ENCODE assay signal across 22 cellular contexts in genomic region chr1:230964896-230965295, GRCh38. TPM values are rescaled to one million over a fixed set of nuclear protein-coding genes. Genes with fewer than 3 reads are reported as not detected.
DNase-seq lines count a peak whose midpoint lies in the region; ATAC-seq and TF ChIP-seq lines count a peak whose summit lies in the region.
"Had no signal": no experiment of that assay in that cellular context is flagged by ENCODE, and none has a peak within 500 bp of the region (broad histone marks: within the 10 kb centered on the region; RNA-seq: fewer than 3 reads in every experiment).

No MANE protein-coding gene starts in this region.

- H3K27me3 Mint-ChIP-seq in natural killer cell (ENCODE audit: low read depth in 2 of 2): no peaks in the 10 kb centered on the region
- H3K27me3 Mint-ChIP-seq in natural killer cell treated with Interleukin-12 subunit alpha and Interleukin-12 subunit beta and Interleukin-15 and Interleukin-18, amount 100 ng/mL, for 72 hours: no peaks in the 10 kb centered on the region
- H3K27me3 Mint-ChIP-seq: B cell; CD4-positive, CD25-positive, alpha-beta regulatory T cell; CD8-positive, alpha-beta memory T cell had no signal

- H3K36me3 Mint-ChIP-seq in natural killer cell: no peaks in the 10 kb centered on the region
- peaks cover under 1% of the 10 kb centered on the region for H3K36me3 Mint-ChIP-seq in natural killer cell treated with Interleukin-12 subunit alpha and Interleukin-12 subunit beta and Interleukin-15 and Interleukin-18, amount 100 ng/mL, for 72 hours

- no peak for ATAC-seq in natural killer cell
- ATAC-seq in natural killer cell treated with Interleukin-12 subunit alpha and Interleukin-12 subunit beta and Interleukin-15 and Interleukin-18, amount 100 ng/mL, for 72 hours: no peak
- peak; percentile 88 for ATAC-seq in left lobe of liver
- peak; percentile 62 to 78 (median 68) for ATAC-seq in right lobe of liver
- ATAC-seq in GM18873 (IDR thresholded peaks at IDR 0.05; ENCODE audit: low FRiP score, unreplicated experiment): no peak
- ATAC-seq in aorta (ENCODE audit: low FRiP score): no peak
- ATAC-seq in HG03571 (IDR thresholded peaks at IDR 0.05; ENCODE audit: unreplicated experiment): no peak
- ATAC-seq: GM12878, GM23338, HCT116 had no signal

- H3K27ac Mint-ChIP-seq in natural killer cell: peak overlapping the region; percentile 3 to 14
- H3K27ac Mint-ChIP-seq in natural killer cell treated with Interleukin-12 subunit alpha and Interleukin-12 subunit beta and Interleukin-15 and Interleukin-18, amount 100 ng/mL, for 72 hours: no peak overlapping the region
- H3K27ac Mint-ChIP-seq: B cell, GM23338, H9 had no signal

- H3K27me3 ChIP-seq in right lobe of liver (no peaks in the 10 kb centered on the region), aorta (ENCODE audit: control insufficient read depth in 1 of 2, insufficient read depth in 2 of 2, low read length in 1 of 2) (no peaks in the 10 kb centered on the region)
- H3K27me3 ChIP-seq: BLaER1 had no signal

- TF ChIP-seq CTCF in natural killer cell (IDR thresholded peaks at IDR 0.05): no peak
- TF ChIP-seq CTCF in right lobe of liver (IDR thresholded peaks at IDR 0.05): no peak

- peaks cover 57 to 64% of the 10 kb centered on the region in 2 donors for H3K4me1 Mint-ChIP-seq in natural killer cell
- H3K4me1 Mint-ChIP-seq in natural killer cell treated with Interleukin-12 subunit alpha and Interleukin-12 subunit beta and Interleukin-15 and Interleukin-18, amount 100 ng/mL, for 72 hours (ENCODE audit: low read depth in 2 of 2): peaks cover 29 to 36% of the 10 kb centered on the region in 2 donors
- H3K4me1 Mint-ChIP-seq: GM23338, H9 had no signal

- intact Hi-C loops in natural killer cell (cut with micrococcal nuclease): no loop called here
- intact Hi-C loops in right lobe of liver (cut with DNase I): no loop called here
- intact Hi-C loops in aorta (cut with DNase I): no loop called here

- no peak overlapping the region for H3K27ac ChIP-seq in right lobe of liver
- H3K27ac ChIP-seq in aorta (ENCODE audit: low read depth in 1 of 2, low read length in 2 of 2): no peak overlapping the region
- H3K27ac ChIP-seq: 22Rv1, BLaER1, C4-2B had no signal

- no peak overlapping the region for H3K4me3 Mint-ChIP-seq in natural killer cell
- no peak overlapping the region for H3K4me3 Mint-ChIP-seq in natural killer cell treated with Interleukin-12 subunit alpha and Interleukin-12 subunit beta and Interleukin-15 and Interleukin-18, amount 100 ng/mL, for 72 hours
- H3K4me3 Mint-ChIP-seq: B cell, GM23338, H9 had no signal

- TF ChIP-seq POLR2A in right lobe of liver (IDR thresholded peaks at IDR 0.05): no peak

- no peaks in the 10 kb centered on the region for H3K36me3 ChIP-seq in right lobe of liver
- H3K36me3 ChIP-seq in aorta (ENCODE audit: control insufficient read depth in 1 of 2, insufficient read depth in 2 of 2, low read length in 1 of 2): peaks cover 0 to 3% of the 10 kb centered on the region in 2 donors

- no peaks in the 10 kb centered on the region for H3K9me3 Mint-ChIP-seq in natural killer cell
- H3K9me3 Mint-ChIP-seq in natural killer cell treated with Interleukin-12 subunit alpha and Interleukin-12 subunit beta and Interleukin-15 and Interleukin-18, amount 100 ng/mL, for 72 hours: no peaks in the 10 kb centered on the region
- H3K9me3 Mint-ChIP-seq: CD4-positive, CD25-positive, alpha-beta regulatory T cell; CD8-positive, alpha-beta memory T cell; GM23338; H9 had no signal

- 14% methylated on average over 2 of the region's 2 CpGs for WGBS in right lobe of liver (ENCODE audit: insufficient coverage, low coverage, low lambda C conversion rate, missing lambda C conversion rate)
- WGBS in aorta, 2 donors: 43 to 46% methylated on average over 2 of the region's 2 CpGs

- H3K4me3 ChIP-seq in right lobe of liver (no peak overlapping the region), aorta (ENCODE audit: low read length in 2 of 2) (no peak overlapping the region)
- H3K4me3 ChIP-seq: BLaER1, GM12878, GM23338 had no signal

- DNase-seq in natural killer cell (no peak), left lobe of liver (ENCODE audit: low spot score) (no peak), right lobe of liver (no peak), aorta (no peak)
- no peak for DNase-seq in natural killer cell treated with Interleukin-12 subunit alpha and Interleukin-12 subunit beta and Interleukin-15 and Interleukin-18, amount 100 ng/mL, for 72 hours (ENCODE audit: low spot score)
- no peak for DNase-seq in activated CD4-positive, CD25-positive, alpha-beta regulatory T cell treated with anti-CD3 and anti-CD28 coated beads, Interleukin-2, amount 50 U/mL, for 72 hours
- DNase-seq: CD4-positive, CD25-positive, alpha-beta regulatory T cell; CD8-positive, alpha-beta memory T cell; DMS 273 treated with DMSO at 0.1 percent for 48 hours; DMS79; EL; GDM1; H9 had no signal

- H3K9me3 ChIP-seq in right lobe of liver (no peaks in the 10 kb centered on the region), aorta (ENCODE audit: control insufficient read depth, low read length) (no peaks in the 10 kb centered on the region)

- H3K4me1 ChIP-seq in right lobe of liver: peaks cover 0 to 6% (median 1%) of the 10 kb centered on the region in 4 donors
- no peaks in the 10 kb centered on the region for H3K4me1 ChIP-seq in aorta (ENCODE audit: control insufficient read depth in 1 of 2, insufficient read depth in 2 of 2, low read length in 2 of 2)
- H3K4me1 ChIP-seq: BLaER1 had no signal

RNA-seq across cellular contexts. Expression of gene TTC13, which starts 13.8 kb away (rescaled TPM):
- total RNA-seq in natural killer cell: 10 to 100 TPM; 72.4 to 90.1 (median 80.4) TPM
- 10 to 100 TPM; 29.9 to 41.6 TPM for total RNA-seq in natural killer cell treated with Interleukin-12 subunit alpha and Interleukin-12 subunit beta and Interleukin-15 and Interleukin-18, amount 100 ng/mL, for 72 hours
- 7.5 TPM for total RNA-seq in left lobe of liver
- 10 to 100 TPM in 1 of 6 experiments, 1 to 10 TPM in 5; 5.3 to 10.7 (median 6.2) TPM for total RNA-seq in right lobe of liver
- 10 to 100 TPM; 19.3 to 22.6 TPM for total RNA-seq in aorta
- 1 to 10 TPM; 6.0 to 10.0 TPM for polyA plus RNA-seq in aorta

RNA-seq across cellular contexts. Expression of gene ARV1, which starts 14.0 kb away (rescaled TPM):
- total RNA-seq in natural killer cell (1 to 10 TPM; 7.2 to 7.6 (median 7.3) TPM), left lobe of liver (10.6 TPM), right lobe of liver (10 to 100 TPM in 5 of 6 experiments, 1 to 10 TPM in 1; 9.2 to 18.7 (median 13.4) TPM), aorta (10 to 100 TPM; 10.7 to 12.2 TPM)
- 10 to 100 TPM; 12.2 to 15.6 TPM for total RNA-seq in natural killer cell treated with Interleukin-12 subunit alpha and Interleukin-12 subunit beta and Interleukin-15 and Interleukin-18, amount 100 ng/mL, for 72 hours
- polyA plus RNA-seq in aorta: 10 to 100 TPM; 11.6 to 19.6 TPM

Comparison
In these comparisons a context has a peak if more than half of its experiments do, and no peak if none do; other contexts are left out.
1. H3K27ac Mint-ChIP-seq: peak in natural killer cell (2 of 2); none in natural killer cell treated with Interleukin-12 subunit alpha and Interleukin-12 subunit beta and Interleukin-15 and Interleukin-18, amount 100 ng/mL, for 72 hours (0 of 2).
2. ATAC-seq: peak in left lobe of liver (single experiment) and right lobe of liver (4 of 4); none in natural killer cell (0 of 3), natural killer cell treated with Interleukin-12 subunit alpha and Interleukin-12 subunit beta and Interleukin-15 and Interleukin-18, amount 100 ng/mL, for 72 hours (0 of 2), GM18873 (single experiment), aorta (single experiment) and HG03571 (single experiment).